28 cellular contexts compared by ENCODE assay signal in genomic region chr2:74014813-74015212, GRCh38.
"Had no signal": no experiment of that assay in that cellular context is flagged by ENCODE, and none has a peak within 500 bp of the region (broad histone marks: within the 10 kb centered on the region; RNA-seq: fewer than 3 reads in every experiment).

No MANE protein-coding gene starts in this region.

- H3K27ac ChIP-seq: coronary artery, esophagus squamous epithelium, heart right ventricle, ovary, psoas muscle, sigmoid colon, testis, tibial artery, vagina had no signal

- H3K4me3 Mint-ChIP-seq: immature natural killer cell; memory B cell; nephron; stimulated activated memory B cell treated with anti-CD40 and anti-IgM and Interleukin-4, amounts not matched to agents 10 μg/mL and 1 μg/mL and 100 μg/mL, for 72 hours had no signal

- H3K9me3 Mint-ChIP-seq: immature natural killer cell; memory B cell; nephron; stimulated activated memory B cell treated with anti-CD40 and anti-IgM and Interleukin-4, amounts not matched to agents 10 μg/mL and 1 μg/mL and 100 μg/mL, for 72 hours had no signal

- H3K27me3 Mint-ChIP-seq: memory B cell; stimulated activated memory B cell treated with anti-CD40 and anti-IgM and Interleukin-4, amounts not matched to agents 10 μg/mL and 1 μg/mL and 100 μg/mL, for 72 hours had no signal

- FAIRE-seq: endometrium, keratinocyte had no signal

- H3K27me3 ChIP-seq: esophagus squamous epithelium, heart right ventricle, ovary, sigmoid colon, testis, tibial artery, vagina had no signal

- H3K9me3 ChIP-seq: esophagus squamous epithelium, heart right ventricle, ovary, psoas muscle, sigmoid colon, testis, tibial artery, vagina had no signal

- ATAC-seq: heart right ventricle; psoas muscle; right cardiac atrium; stimulated activated memory B cell treated with anti-CD40 and anti-IgM and Interleukin-4, amounts not matched to agents 10 μg/mL and 1 μg/mL and 100 μg/mL, for 72 hours; stimulated activated naive CD8-positive, alpha-beta T cell treated with anti-CD3 and anti-CD28 coated beads, Interleukin-15, Interleukin-2, amounts not matched to agents 100 U/mL and 50 U/mL, for 24 hours had no signal

- H3K4me1 ChIP-seq: testis had no signal

- H3K27ac Mint-ChIP-seq: memory B cell; stimulated activated memory B cell treated with anti-CD40 and anti-IgM and Interleukin-4, amounts not matched to agents 10 μg/mL and 1 μg/mL and 100 μg/mL, for 72 hours had no signal

- H3K4me3 ChIP-seq: coronary artery, esophagus squamous epithelium, heart right ventricle, lung, ovary, psoas muscle, sigmoid colon, testis, tibial artery, vagina had no signal

- DNase-seq: dermis blood vessel endothelial cell; effector memory CD4-positive, alpha-beta T cell; erythroblast; esophagus squamous epithelium; foreskin melanocyte; glutamatergic neuron; heart right ventricle; hypothalamus; immature natural killer cell; nucleus accumbens; ovary; posterior cingulate gyrus; psoas muscle; right cardiac atrium; stimulated activated CD4-positive, alpha-beta T cell treated with anti-CD3 and anti-CD28 coated beads, Interleukin-4, amount 100 ng/mL, for 4 hours; stimulated activated naive CD8-positive, alpha-beta T cell treated with anti-CD3 and anti-CD28 coated beads, Interleukin-15, Interleukin-2, amounts not matched to agents 100 U/mL and 50 U/mL, for 24 hours; substantia nigra; testis; tibial artery had no signal

- H3K36me3 ChIP-seq: ovary, sigmoid colon, tibial artery, vagina had no signal
